22 cellular contexts compared by ENCODE assay signal in genomic region chr5:55319481-55319880, GRCh38. TPM values are rescaled to one million over a fixed set of nuclear protein-coding genes. Genes with fewer than 3 reads are reported as not detected.
DNase-seq lines count a peak whose midpoint lies in the region; ATAC-seq and TF ChIP-seq lines count a peak whose summit lies in the region.
"Had no signal": no experiment of that assay in that cellular context is flagged by ENCODE, and none has a peak within 500 bp of the region (broad histone marks: within the 10 kb centered on the region; RNA-seq: fewer than 3 reads in every experiment).

No MANE protein-coding gene starts in this region.

- peaks cover 21% of the 10 kb centered on the region for H3K9me3 Mint-ChIP-seq in activated CD8-positive, alpha-beta T cell treated with anti-CD3 and anti-CD28 coated beads for 36 hours
- H3K9me3 Mint-ChIP-seq: CD8-positive, alpha-beta T cell had no signal

- no peak overlapping the region for H2BK5ac ChIP-seq in mesenchymal stem cell (ENCODE audit: low read depth, low read length, poor library complexity, severe bottlenecking)

- H3K23ac ChIP-seq in mesenchymal stem cell (ENCODE audit: low read length in 2 of 2), result no peak overlapping the region

- H4K91ac ChIP-seq in mesenchymal stem cell (ENCODE audit: low read length), result no peak overlapping the region

- no peak overlapping the region for H2BK12ac ChIP-seq in mesenchymal stem cell (ENCODE audit: low read length in 2 of 2)

- peaks cover 36% of the 10 kb centered on the region for H3K36me3 Mint-ChIP-seq in activated CD8-positive, alpha-beta T cell treated with anti-CD3 and anti-CD28 coated beads for 36 hours (ENCODE audit: low read depth)

- H4K8ac ChIP-seq in mesenchymal stem cell (ENCODE audit: low read length), result no peak overlapping the region

- H3K27me3 ChIP-seq in thoracic aorta (replicated peaks; ENCODE audit: insufficient read depth) (no peaks in the 10 kb centered on the region), WERI-Rb-1 (ENCODE audit: insufficient read depth, low read depth, severe bottlenecking) (no peaks in the 10 kb centered on the region), mesenchymal stem cell (ENCODE audit: control insufficient read depth in 1 of 2, insufficient read depth in 1 of 2, low read length in 2 of 2) (no peaks in the 10 kb centered on the region)

- peaks cover 37% of the 10 kb centered on the region for H3K4me1 Mint-ChIP-seq in activated CD8-positive, alpha-beta T cell treated with anti-CD3 and anti-CD28 coated beads for 36 hours (ENCODE audit: low read depth)

- H3K9me3 ChIP-seq in SK-N-MC (ENCODE audit: low read depth, low read length) (0 out of 2 replicates have a peak, but pooled peaks cover 11% of the 10 kb centered on the region), thoracic aorta (no peaks in the 10 kb centered on the region), WERI-Rb-1 (ENCODE audit: severe bottlenecking) (no peaks in the 10 kb centered on the region), mesenchymal stem cell (ENCODE audit: control insufficient read depth, low read length) (peaks cover 3% of the 10 kb centered on the region)
- H3K9me3 ChIP-seq: A549, Caco-2 had no signal

- CTCF ChIA-PET in activated CD8-positive, alpha-beta T cell treated with anti-CD3 and anti-CD28 coated beads for 36 hours (lab: Charles Lee), result interaction anchor here (0.6 to 0.9 kb wide), 2 partner anchors 12 to 137 kb away, joined by 3 to 4 read pairs; partner anchors contain the start of genes DHX29 and MTREX

- H2AFZ ChIP-seq in mesenchymal stem cell (ENCODE audit: low read depth, low read length), result no peak overlapping the region

- no peak overlapping the region for H2BK120ac ChIP-seq in mesenchymal stem cell (ENCODE audit: low read depth, low read length)

- no peak overlapping the region for H3K9ac ChIP-seq in SK-N-MC (ENCODE audit: insufficient read length)
- no peak overlapping the region for H3K9ac ChIP-seq in mesenchymal stem cell (ENCODE audit: low read length)

- peak overlapping the region; percentile 17; the same call in 1 of the 2 replicates for H3K27ac ChIP-seq in SK-N-MC
- H3K27ac ChIP-seq in thoracic aorta, result peak overlapping the region; percentile 50 to 66
- no peak overlapping the region for H3K27ac ChIP-seq in WERI-Rb-1
- H3K27ac ChIP-seq in mesenchymal stem cell (ENCODE audit: low read length, poor library complexity, severe bottlenecking), result no peak overlapping the region
- H3K27ac ChIP-seq: A549, C4-2B had no signal

- no peak overlapping the region for H3K14ac ChIP-seq in mesenchymal stem cell (ENCODE audit: low read length in 2 of 2)

- H3K79me1 ChIP-seq in mesenchymal stem cell (replicated peaks; ENCODE audit: low read length, poor library complexity, severe bottlenecking), result peaks cover 12% of the 10 kb centered on the region

- DNase-seq in EH (ENCODE audit: low read depth) (peak; percentile 44), SK-N-MC (ENCODE audit: low read depth, low spot score) (no peak), fibroblast of gingiva (ENCODE audit: low read depth) (peak; percentile 2), thoracic aorta (ENCODE audit: low spot score) (no peak), WERI-Rb-1 (no peak), mesenchymal stem cell (no peak)
- no peak for DNase-seq in activated CD8-positive, alpha-beta T cell treated with anti-CD3 and anti-CD28 coated beads for 36 hours
- DNase-seq: Caco-2; CD8-positive, alpha-beta T cell; DMS 273 treated with DMSO at 0.1 percent for 48 hours; DMS79 treated with DMSO at 0.1 percent for 48 hours; KG1; MM.1S; NCI-H2029; NCI-H446; NCI-H524 treated with DMSO at 0.1 percent for 48 hours; RPMI8226; SHP77; SW 1271 had no signal

- POLR2A ChIA-PET in activated CD8-positive, alpha-beta T cell treated with anti-CD3 and anti-CD28 coated beads for 36 hours (lab: Charles Lee), result no interaction called here

- no peak for ATAC-seq in thoracic aorta (ENCODE audit: insufficient number of reproducible peaks, low FRiP score, low read depth)
- no peak for ATAC-seq in HG02938 (IDR thresholded peaks at IDR 0.05; ENCODE audit: unreplicated experiment)
- no peak for ATAC-seq in activated CD8-positive, alpha-beta T cell treated with anti-CD3 and anti-CD28 coated beads for 36 hours
- ATAC-seq: A549; CD8-positive, alpha-beta T cell had no signal

- no peak overlapping the region for H3K4me3 ChIP-seq in SK-N-MC
- H3K4me3 ChIP-seq in thoracic aorta, result no peak overlapping the region
- H3K4me3 ChIP-seq in WERI-Rb-1 (ENCODE audit: low read depth, low read length), result no peak overlapping the region
- H3K4me3 ChIP-seq in mesenchymal stem cell (ENCODE audit: insufficient read depth in 1 of 2, low read depth in 1 of 2, low read length in 2 of 2), result no peak overlapping the region
- H3K4me3 ChIP-seq: A549 had no signal

- H3K36me3 ChIP-seq in SK-N-MC (ENCODE audit: insufficient read depth, low read length), result peaks cover 36% of the 10 kb centered on the region
- no peaks in the 10 kb centered on the region for H3K36me3 ChIP-seq in thoracic aorta
- peaks cover 6% of the 10 kb centered on the region for H3K36me3 ChIP-seq in WERI-Rb-1
- H3K36me3 ChIP-seq in mesenchymal stem cell (ENCODE audit: control insufficient read depth in 1 of 2, insufficient read depth in 2 of 2, low read depth in 1 of 2, low read length in 2 of 2), result peaks cover 0 to 14% of the 10 kb centered on the region in 2 experiments

- H3K27me3 Mint-ChIP-seq in activated CD8-positive, alpha-beta T cell treated with anti-CD3 and anti-CD28 coated beads for 36 hours, result no peaks in the 10 kb centered on the region

- TF ChIP-seq CTCF in thoracic aorta (IDR thresholded peaks at IDR 0.05), result no peak
- TF ChIP-seq CTCF in WERI-Rb-1 (IDR thresholded peaks at IDR 0.05; ENCODE audit: low read depth, low read length), result no peak
- no peak for TF ChIP-seq CTCF in activated CD8-positive, alpha-beta T cell treated with anti-CD3 and anti-CD28 coated beads for 36 hours (IDR thresholded peaks at IDR 0.05)

- H3K4me3 Mint-ChIP-seq in activated CD8-positive, alpha-beta T cell treated with anti-CD3 and anti-CD28 coated beads for 36 hours, result no peak overlapping the region
- H3K4me3 Mint-ChIP-seq: CD8-positive, alpha-beta T cell had no signal

- intact Hi-C loops in activated CD8-positive, alpha-beta T cell treated with anti-CD3 and anti-CD28 coated beads for 36 hours (cut with micrococcal nuclease), result no loop called here

- H3K4me2 ChIP-seq in mesenchymal stem cell (ENCODE audit: low read length, poor library complexity, severe bottlenecking), result no peak overlapping the region
- H3K4me2 ChIP-seq: A549 had no signal

- H2BK15ac ChIP-seq in mesenchymal stem cell (ENCODE audit: low read depth, poor library complexity, severe bottlenecking), result no peak overlapping the region

- no peak overlapping the region for H2AK5ac ChIP-seq in mesenchymal stem cell (ENCODE audit: low read length, severe bottlenecking)

- WGBS in mesenchymal stem cell, result no CpG with 5 or more reads among the region's 1 CpG

- H3K4ac ChIP-seq in mesenchymal stem cell (ENCODE audit: low read depth in 1 of 2, low read length in 2 of 2), result no peak overlapping the region

- H3K4me1 ChIP-seq in thoracic aorta (ENCODE audit: control insufficient read depth in 1 of 2, low read depth in 2 of 2) (peaks cover 18 to 21% of the 10 kb centered on the region in 2 donors), mesenchymal stem cell (ENCODE audit: control insufficient read depth, insufficient read depth, low read depth, low read length) (peaks cover 2% of the 10 kb centered on the region)
- H3K4me1 ChIP-seq: Caco-2 had no signal

- no peak overlapping the region for H3K27ac Mint-ChIP-seq in activated CD8-positive, alpha-beta T cell treated with anti-CD3 and anti-CD28 coated beads for 36 hours
- H3K27ac Mint-ChIP-seq: CD8-positive, alpha-beta T cell had no signal

- H3K18ac ChIP-seq in mesenchymal stem cell (ENCODE audit: low read depth in 1 of 2, low read length in 2 of 2), result no peak overlapping the region

RNA-seq across cellular contexts. Expression of gene MTREX, which starts 11.7 kb away (rescaled TPM):
- total RNA-seq in thoracic aorta, result 10 to 100 TPM; 42.4 to 61.6 TPM
- total RNA-seq in activated CD8-positive, alpha-beta T cell treated with anti-CD3 and anti-CD28 coated beads for 36 hours, result 10 to 100 TPM; 88.9 to 93.4 TPM
- polyA plus RNA-seq in mesenchymal stem cell (2013, experiment 1 of 2), result 34.6 TPM
- 36.1 TPM for polyA plus RNA-seq in mesenchymal stem cell (2013, experiment 2 of 2)

RNA-seq across cellular contexts. Expression of gene DHX29, which starts 12.0 kb away (rescaled TPM):
- total RNA-seq in thoracic aorta, result 10 to 100 TPM; 29.5 to 35.6 TPM
- 10 to 100 TPM; 11.6 to 13.7 TPM for total RNA-seq in activated CD8-positive, alpha-beta T cell treated with anti-CD3 and anti-CD28 coated beads for 36 hours
- 32.0 TPM for polyA plus RNA-seq in mesenchymal stem cell (2013, experiment 1 of 2)
- polyA plus RNA-seq in mesenchymal stem cell (2013, experiment 2 of 2), result 33.8 TPM

Comparison
In these comparisons a context has a peak if more than half of its experiments do, and no peak if none do; other contexts are left out.
1. DNase-seq: peak in EH (single experiment) and fibroblast of gingiva (single experiment); none in SK-N-MC (single experiment), thoracic aorta (single experiment), WERI-Rb-1 (single experiment), activated CD8-positive, alpha-beta T cell treated with anti-CD3 and anti-CD28 coated beads for 36 hours (single experiment) and mesenchymal stem cell (single experiment).
2. H3K27ac ChIP-seq: peak in SK-N-MC (single experiment) and thoracic aorta (2 of 2); none in WERI-Rb-1 (single experiment) and mesenchymal stem cell (single experiment).